In genomic region chr12:724194-724855, GRCh38 we compare ENCODE assay signal across 9 cellular contexts. TPM values are rescaled to one million over a fixed set of nuclear protein-coding genes. Genes with fewer than 3 reads are reported as not detected.
DNase-seq lines count a peak whose midpoint lies in the region; ATAC-seq, FAIRE-seq and TF ChIP-seq lines count a peak whose summit lies in the region.
"Had no signal": no experiment of that assay in that cellular context is flagged by ENCODE, and none has a peak within 500 bp of the region (broad histone marks: within the 10 kb centered on the region; RNA-seq: fewer than 3 reads in every experiment).

No MANE protein-coding gene starts in this region.

- peaks cover 97% of the 10 kb centered on the region for H3K4me1 Mint-ChIP-seq in activated T-cell treated with anti-CD3 and anti-CD28 coated beads, Interleukin-2, amount 50 U/mL, for 72 hours (ENCODE audit: low read depth)
- H3K4me1 Mint-ChIP-seq in naive thymus-derived CD4-positive, alpha-beta T cell, result peaks cover 37 to 96% (median 89%) of the 10 kb centered on the region in 7 donors

- H3K9ac ChIP-seq in MM.1S (ENCODE audit: low read length), result no peak overlapping the region

- no peaks in the 10 kb centered on the region for H3K36me3 Mint-ChIP-seq in activated T-cell treated with anti-CD3 and anti-CD28 coated beads, Interleukin-2, amount 50 U/mL, for 72 hours (ENCODE audit: insufficient read depth in 2 of 2)
- H3K36me3 Mint-ChIP-seq in naive thymus-derived CD4-positive, alpha-beta T cell, result peaks cover 0 to 17% (median 0%) of the 10 kb centered on the region in 5 donors

- no peaks in the 10 kb centered on the region for H3K27me3 Mint-ChIP-seq in activated T-cell treated with anti-CD3 and anti-CD28 coated beads, Interleukin-2, amount 50 U/mL, for 72 hours (ENCODE audit: low read depth)
- H3K27me3 Mint-ChIP-seq in naive thymus-derived CD4-positive, alpha-beta T cell, result no peaks in the 10 kb centered on the region

- H3K9me3 ChIP-seq in MM.1S (replicated peaks; ENCODE audit: insufficient read depth, low read length) (no peaks in the 10 kb centered on the region), HAP-1 (no peaks in the 10 kb centered on the region)
- no peaks in the 10 kb centered on the region for H3K9me3 ChIP-seq in naive thymus-derived CD4-positive, alpha-beta T cell (ENCODE audit: control insufficient read depth in 2 of 3, low read length in 3 of 3)

- H3K36me3 ChIP-seq in MM.1S (replicated peaks; ENCODE audit: insufficient read depth, low read length) (no peaks in the 10 kb centered on the region), HAP-1 (replicated peaks) (no peaks in the 10 kb centered on the region)
- no peaks in the 10 kb centered on the region for H3K36me3 ChIP-seq in naive thymus-derived CD4-positive, alpha-beta T cell (ENCODE audit: control insufficient read depth in 2 of 3, insufficient read depth in 3 of 3, low read length in 3 of 3)

- no peak overlapping the region for H3K27ac ChIP-seq in MM.1S (ENCODE audit: low read length)
- no peak overlapping the region for H3K27ac ChIP-seq in naive thymus-derived CD4-positive, alpha-beta T cell (ENCODE audit: low read depth, low read length)
- H3K27ac ChIP-seq: VCaP had no signal

- H3K4me3 ChIP-seq in MM.1S (ENCODE audit: low read length), result no peak overlapping the region
- no peak overlapping the region for H3K4me3 ChIP-seq in naive thymus-derived CD4-positive, alpha-beta T cell (ENCODE audit: low read length)
- H3K4me3 ChIP-seq in HAP-1, result no peak overlapping the region

- no peaks in the 10 kb centered on the region for H3K9me2 ChIP-seq in MM.1S (replicated peaks; ENCODE audit: insufficient read depth, low read length)

- H3K4me1 ChIP-seq in MM.1S (ENCODE audit: low read length) (peaks cover 7% of the 10 kb centered on the region), HAP-1 (no peaks in the 10 kb centered on the region; the same call in 1 of the 2 replicates)
- H3K4me1 ChIP-seq in naive thymus-derived CD4-positive, alpha-beta T cell (ENCODE audit: control insufficient read depth in 2 of 2, insufficient read depth in 2 of 2, low read length in 2 of 2), result peaks cover 26 to 68% of the 10 kb centered on the region in 2 donors

- peak overlapping the region; percentile 71 to 84 for H3K4me3 Mint-ChIP-seq in activated T-cell treated with anti-CD3 and anti-CD28 coated beads, Interleukin-2, amount 50 U/mL, for 72 hours
- peak overlapping the region; percentile 1 to 56 (median 40) for H3K4me3 Mint-ChIP-seq in naive thymus-derived CD4-positive, alpha-beta T cell

- intact Hi-C loops in naive thymus-derived CD4-positive, alpha-beta T cell (cut with micrococcal nuclease), result loop anchor here in 1 of 2 donors (1.0 kb wide), 2 partner anchors 8 to 39 kb away; no protein-coding TSS in a partner anchor

- CTCF ChIA-PET in naive thymus-derived CD4-positive, alpha-beta T cell (lab: Charles Lee), result interaction anchor here (8.0 kb wide), 1 partner anchor 27 kb away, joined by 70 read pairs; the partner anchor contains the start of gene WNK1

- peak; percentile 73 to 81 for ATAC-seq in activated T-cell treated with anti-CD3 and anti-CD28 coated beads, Interleukin-2, amount 50 U/mL, for 72 hours (replicated peaks in 1 of 2)
- peak; percentile 69 for ATAC-seq in naive thymus-derived CD4-positive, alpha-beta T cell

- peak overlapping the region; percentile 67 for H2AFZ ChIP-seq in MM.1S (ENCODE audit: low read length)

- H3K27ac Mint-ChIP-seq in activated T-cell treated with anti-CD3 and anti-CD28 coated beads, Interleukin-2, amount 50 U/mL, for 72 hours, result peak overlapping the region; percentile 83
- peak overlapping the region; percentile 67 to 95 (median 89) for H3K27ac Mint-ChIP-seq in naive thymus-derived CD4-positive, alpha-beta T cell

- FAIRE-seq in GM19239 (lab: Jason Lieb, UNC), result peak; percentile 72

- TF ChIP-seq CTCF in MM.1S (IDR thresholded peaks at IDR 0.05; ENCODE audit: low read length), result no peak

- H3K27me3 ChIP-seq in MM.1S (replicated peaks; ENCODE audit: insufficient read depth, low read length) (no peaks in the 10 kb centered on the region), HAP-1 (ENCODE audit: low read depth) (no peaks in the 10 kb centered on the region)
- no peaks in the 10 kb centered on the region for H3K27me3 ChIP-seq in naive thymus-derived CD4-positive, alpha-beta T cell (ENCODE audit: control insufficient read depth in 2 of 2, insufficient read depth in 2 of 2, low read length in 2 of 2)

- no peaks in the 10 kb centered on the region for H3K9me3 Mint-ChIP-seq in activated T-cell treated with anti-CD3 and anti-CD28 coated beads, Interleukin-2, amount 50 U/mL, for 72 hours
- peaks cover 0 to 3% (median 0%) of the 10 kb centered on the region in 11 donors for H3K9me3 Mint-ChIP-seq in naive thymus-derived CD4-positive, alpha-beta T cell

- H3K79me2 ChIP-seq in MM.1S (ENCODE audit: low read length), result no peaks in the 10 kb centered on the region

- no peak for DNase-seq in GM19239 (ENCODE audit: insufficient read length, low spot score)
- DNase-seq in MM.1S, result no peak
- DNase-seq in activated T-cell treated with anti-CD3 and anti-CD28 coated beads, Interleukin-2, amount 50 U/mL, for 72 hours, result peak in 1 of 2 donors; percentile 38
- peak in 1 of 9 donors; percentile 31 for DNase-seq in naive thymus-derived CD4-positive, alpha-beta T cell
- DNase-seq in medulla oblongata (ENCODE audit: extremely low spot score), result no peak
- no peak for DNase-seq in NCI-H2227 treated with DMSO at 0.1 percent for 48 hours (lab: John Stamatoyannopoulos, UW)
- DNase-seq in HAP-1 (ENCODE audit: low spot score in 2 of 2), result no peak
- DNase-seq in H4 (ENCODE audit: low spot score), result no peak

- H3K4me2 ChIP-seq in MM.1S (ENCODE audit: low read depth, low read length), result 0 out of 2 replicates have a peak overlapping the region, but pooled peaks have one; percentile 8

- no peaks in the 10 kb centered on the region for H4K20me1 ChIP-seq in MM.1S (ENCODE audit: insufficient read depth, low read length)

- no peaks in the 10 kb centered on the region for H3F3A ChIP-seq in MM.1S (ENCODE audit: insufficient read depth, low read length)

- POLR2A ChIA-PET in naive thymus-derived CD4-positive, alpha-beta T cell (lab: Charles Lee), result interaction anchor here (1.0 to 10.1 kb wide), 2 partner anchors 19 to 28 kb away, joined by 3 to 153 read pairs; partner anchors contain the start of gene WNK1

- in situ Hi-C loops in HAP-1 (cut with MboI; ENCODE audit: low sequenced_read_pairs), result no loop called here

RNA-seq across cellular contexts. Expression of gene WNK1, which starts 28.1 kb away (rescaled TPM):
- total RNA-seq in activated T-cell treated with anti-CD3 and anti-CD28 coated beads, Interleukin-2, amount 50 U/mL, for 72 hours, result 100 to 1,000 TPM; 177 to 213 TPM
- 100 to 1,000 TPM; 147 to 200 (median 169) TPM for total RNA-seq in naive thymus-derived CD4-positive, alpha-beta T cell
- polyA plus RNA-seq in naive thymus-derived CD4-positive, alpha-beta T cell, result 10 to 100 TPM; 22.9 to 44.0 TPM
- total RNA-seq in H4 (2014; rRNA removed; shearing (Covaris generic)), result 28.4 and 38.6 TPM in 2 replicates
